Comparison of ENCODE assay signal across 8 cellular contexts in genomic region chr13:20943519-20944012, GRCh38. TPM values are rescaled to one million over a fixed set of nuclear protein-coding genes. Genes with fewer than 3 reads are reported as not detected.
A peak's percentile ranks its signal among the peaks of the same experiment; 100 is the strongest.
DNase-seq lines count a peak whose midpoint lies in the region; ATAC-seq, FAIRE-seq and TF ChIP-seq lines count a peak whose summit lies in the region.

No MANE protein-coding gene starts in this region.

- dilution Hi-C loops in mammary epithelial cell (cut with HindIII; ENCODE audit: low sequenced_read_pairs), result loop anchor here (25.0 kb wide), 1 partner anchor 756 kb away; the partner anchor contains the start of gene GJB2

- WGBS in mammary epithelial cell (ENCODE audit: low coverage, missing lambda C conversion rate), result 27% methylated on average over 14 of the region's 14 CpGs
- WGBS in smooth muscle cell (ENCODE audit: low lambda C conversion rate), result 30% methylated on average over 14 of the region's 14 CpGs

- H3K9ac ChIP-seq in mammary epithelial cell (ENCODE audit: insufficient read depth, low read length), result no peak overlapping the region
- H3K9ac ChIP-seq in smooth muscle cell (ENCODE audit: low read depth), result peak overlapping the region; percentile 80

- TF ChIP-seq CTCF in D721Med (IDR thresholded peaks at IDR 0.05; ENCODE audit: insufficient read depth, missing control alignments) (peak; percentile 89), VCaP (conservative IDR thresholded peaks at IDR 0.05) (peak; percentile 94), mammary epithelial cell (conservative IDR thresholded peaks at IDR 0.05 in 1 of 2, IDR thresholded peaks at IDR 0.05 in 1 of 2; ENCODE audit: extremely low read depth in 1 of 2, insufficient read depth in 1 of 2, low read depth in 1 of 2, low read length in 2 of 2) (peak; percentile 93 to 96), smooth muscle cell (IDR thresholded peaks at IDR 0.05; ENCODE audit: borderline replicate concordance, insufficient read depth, poor library complexity, severe bottlenecking) (peak; percentile 96)

- intact Hi-C loops in mammary epithelial cell (cut with micrococcal nuclease), result loop anchor here (1.0 to 2.0 kb wide), 6 partner anchors 117 to 536 kb away; partner anchors contain the start of gene LATS2

- FAIRE-seq in D721Med (lab: Jason Lieb, UNC), result peak; percentile 16

- H3K27ac ChIP-seq in VCaP (peak overlapping the region; percentile 50), mammary epithelial cell (ENCODE audit: insufficient read depth, low read depth, low read length) (no peak overlapping the region), smooth muscle cell (ENCODE audit: low read depth) (peak overlapping the region; percentile 85)

- H3K36me3 ChIP-seq in HAP-1 (replicated peaks) (no peaks in the 10 kb centered on the region), mammary epithelial cell (ENCODE audit: insufficient read depth, low read length) (no peaks in the 10 kb centered on the region), smooth muscle cell (ENCODE audit: low read depth) (no peaks in the 10 kb centered on the region)

- H3K9me3 ChIP-seq in HAP-1 (no peaks in the 10 kb centered on the region), mammary epithelial cell (replicated peaks; ENCODE audit: insufficient read depth, low read length) (no peaks in the 10 kb centered on the region), smooth muscle cell (replicated peaks; ENCODE audit: low read depth) (no peaks in the 10 kb centered on the region)

- H3F3A ChIP-seq in smooth muscle cell (ENCODE audit: low read depth), result no peaks in the 10 kb centered on the region

- H3K27me3 ChIP-seq in HAP-1 (ENCODE audit: low read depth), result no peaks in the 10 kb centered on the region
- H3K27me3 ChIP-seq in mammary epithelial cell (ENCODE audit: insufficient read depth, low read length), result no peaks in the 10 kb centered on the region
- peaks cover 16% of the 10 kb centered on the region for H3K27me3 ChIP-seq in smooth muscle cell (ENCODE audit: low read depth)

- H3K4me1 ChIP-seq in HAP-1, result no peaks in the 10 kb centered on the region
- H3K4me1 ChIP-seq in mammary epithelial cell (ENCODE audit: insufficient read depth, low read length), result no peaks in the 10 kb centered on the region
- H3K4me1 ChIP-seq in smooth muscle cell (ENCODE audit: low read depth), result no peaks in the 10 kb centered on the region

- H3K4me2 ChIP-seq in mammary epithelial cell (ENCODE audit: insufficient read depth, low read depth, low read length), result peak overlapping the region; percentile 41
- H3K4me2 ChIP-seq in smooth muscle cell, result peak overlapping the region; percentile 16

- H4K20me1 ChIP-seq in mammary epithelial cell (ENCODE audit: insufficient read depth, low read length) (no peaks in the 10 kb centered on the region), smooth muscle cell (ENCODE audit: low read depth) (no peaks in the 10 kb centered on the region)

- H3K79me2 ChIP-seq in mammary epithelial cell (ENCODE audit: insufficient read depth, low read length), result no peaks in the 10 kb centered on the region
- H3K79me2 ChIP-seq in smooth muscle cell (ENCODE audit: low read depth), result no peaks in the 10 kb centered on the region

- ATAC-seq in HG02571 (IDR thresholded peaks at IDR 0.05; ENCODE audit: unreplicated experiment), result no peak

- no TSS peak for BruUV-seq in mammary epithelial cell (replicated peaks; lab: Mats Ljungman, UMichigan)

- peak overlapping the region; percentile 77 for H2AFZ ChIP-seq in mammary epithelial cell (ENCODE audit: low read depth, low read length)
- peak overlapping the region; percentile 57 for H2AFZ ChIP-seq in smooth muscle cell (ENCODE audit: low read depth)

- CTCF ChIA-PET in mammary epithelial cell (lab: Charles Lee; ENCODE audit: low non-redundant PET), result interaction anchor here (0.6 to 0.7 kb wide), 5 partner anchors 12 to 383 kb away, joined by 3 to 4 read pairs (median 4); no protein-coding TSS in a partner anchor

- in situ Hi-C loops in HAP-1 (cut with MboI; ENCODE audit: low sequenced_read_pairs) (loop anchor here (5.0 to 25.0 kb wide), 3 partner anchors 344 to 1844 kb away; no protein-coding TSS in a partner anchor), mammary epithelial cell (cut with MboI; ENCODE audit: low sequenced_read_pairs in 2 of 2) (loop anchor here (10.0 to 25.0 kb wide), 3 partner anchors 191 to 544 kb away; no protein-coding TSS in a partner anchor)

- DNase-seq in D721Med (ENCODE audit: insufficient read length, low spot score) (peak; percentile 65), HAP-1 (ENCODE audit: low spot score in 2 of 2) (peak; percentile 73 to 89), NCI-H2196 treated with DMSO at 0.1 percent for 48 hours (lab: John Stamatoyannopoulos, UW; ENCODE audit: unreplicated experiment) (peak; percentile 1), mammary epithelial cell (peak; percentile 85), inferior parietal cortex (ENCODE audit: extremely low spot score) (peak; percentile 88), smooth muscle cell (lab: John Stamatoyannopoulos, UW; ENCODE audit: unreplicated experiment) (peak; percentile 50)

- H3K4me3 ChIP-seq in HAP-1, result no peak overlapping the region
- no peak overlapping the region for H3K4me3 ChIP-seq in mammary epithelial cell (replicated peaks in 1 of 3; ENCODE audit: insufficient read depth in 1 of 3, low read depth in 2 of 3, low read length in 3 of 3)
- no peak overlapping the region for H3K4me3 ChIP-seq in smooth muscle cell

RNA-seq across cellular contexts. Expression of gene XPO4, which starts 41.0 kb away (rescaled TPM):
- total RNA-seq in mammary epithelial cell (10 to 100 TPM; 18.1 to 23.7 TPM), smooth muscle cell (16.2 and 17.7 TPM in 2 replicates)
- polyA plus RNA-seq in mammary epithelial cell (8.3 TPM), smooth muscle cell (3.3 and 3.9 TPM in 2 replicates)
- 21.9 TPM for polyA minus RNA-seq in mammary epithelial cell

Comparison
In these comparisons a context has a peak if more than half of its experiments do, and no peak if none do; other contexts are left out.
1. DNase-seq: peak in every context shown above with its lines; median percentile 88 in inferior parietal cortex; 85 in mammary epithelial cell; 81 in HAP-1; 65 in D721Med; 50 in smooth muscle cell; 1 in NCI-H2196 treated with DMSO at 0.1 percent for 48 hours.